ENCODE assay signal across 1 cellular context in the genomic region with DNA sequence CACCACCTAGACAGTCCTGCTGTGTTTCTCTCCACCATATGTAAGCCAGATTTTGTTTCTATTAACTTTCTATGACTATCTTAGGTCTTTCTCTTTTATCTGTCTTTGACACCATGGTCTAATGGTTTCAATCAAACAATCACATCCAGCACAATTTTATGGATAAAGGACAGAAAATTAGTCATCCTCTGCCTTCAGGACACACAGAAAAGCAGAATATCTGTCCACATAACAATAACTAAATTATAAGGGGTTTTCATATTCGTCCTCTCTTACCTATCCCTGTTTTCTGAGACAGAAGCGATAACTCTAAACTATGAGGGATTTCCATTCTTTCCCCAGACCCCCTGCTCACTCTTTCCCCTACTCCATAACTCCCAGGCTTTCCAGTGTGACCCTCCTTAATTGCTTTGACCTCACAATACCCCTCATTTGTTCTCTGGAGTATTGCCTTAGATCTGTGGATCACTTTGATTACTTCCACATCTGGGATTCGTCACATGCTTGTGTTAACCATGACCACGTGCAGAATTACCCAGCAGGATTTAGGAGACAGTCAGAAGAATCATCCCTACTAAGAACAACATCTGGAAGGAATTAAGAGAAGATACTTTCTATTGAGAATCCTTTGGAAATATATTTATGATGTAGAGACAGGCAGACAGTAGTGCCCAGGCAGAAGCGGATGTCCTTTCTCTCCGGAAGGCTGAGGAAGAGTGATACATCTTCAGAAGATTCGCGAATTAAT.
A peak's percentile ranks its signal among the peaks of the same experiment; 100 is the strongest.
TF ChIP-seq lines count a peak whose summit lies in the region.

No MANE protein-coding gene starts in this region.

TF ChIP-seq in SK-N-SH, 30 proteins besides CTCF, POLR2A, EP300 and RAD21 (continued from another document):
- TF ChIP-seq, protein P1, sequence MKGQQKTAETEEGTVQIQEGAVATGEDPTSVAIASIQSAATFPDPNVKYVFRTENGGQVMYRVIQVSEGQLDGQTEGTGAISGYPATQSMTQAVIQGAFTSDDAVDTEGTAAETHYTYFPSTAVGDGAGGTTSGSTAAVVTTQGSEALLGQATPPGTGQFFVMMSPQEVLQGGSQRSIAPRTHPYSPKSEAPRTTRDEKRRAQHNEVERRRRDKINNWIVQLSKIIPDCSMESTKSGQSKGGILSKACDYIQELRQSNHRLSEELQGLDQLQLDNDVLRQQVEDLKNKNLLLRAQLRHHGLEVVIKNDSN (IDR thresholded peaks at IDR 0.05; ENCODE audit: borderline replicate concordance, low read depth) = peak; percentile 29; the same call in 1 of the 2 replicates
- TF ChIP-seq RCOR1 (IDR thresholded peaks at IDR 0.05; ENCODE audit: low read length) = 0 out of 2 replicates have a peak, but pooled peaks have one; percentile 17
- TF ChIP-seq TCF12 (IDR thresholded peaks at IDR 0.05) = peak; percentile 77
